Comparison of ENCODE assay signal across 8 cellular contexts in the genomic region with DNA sequence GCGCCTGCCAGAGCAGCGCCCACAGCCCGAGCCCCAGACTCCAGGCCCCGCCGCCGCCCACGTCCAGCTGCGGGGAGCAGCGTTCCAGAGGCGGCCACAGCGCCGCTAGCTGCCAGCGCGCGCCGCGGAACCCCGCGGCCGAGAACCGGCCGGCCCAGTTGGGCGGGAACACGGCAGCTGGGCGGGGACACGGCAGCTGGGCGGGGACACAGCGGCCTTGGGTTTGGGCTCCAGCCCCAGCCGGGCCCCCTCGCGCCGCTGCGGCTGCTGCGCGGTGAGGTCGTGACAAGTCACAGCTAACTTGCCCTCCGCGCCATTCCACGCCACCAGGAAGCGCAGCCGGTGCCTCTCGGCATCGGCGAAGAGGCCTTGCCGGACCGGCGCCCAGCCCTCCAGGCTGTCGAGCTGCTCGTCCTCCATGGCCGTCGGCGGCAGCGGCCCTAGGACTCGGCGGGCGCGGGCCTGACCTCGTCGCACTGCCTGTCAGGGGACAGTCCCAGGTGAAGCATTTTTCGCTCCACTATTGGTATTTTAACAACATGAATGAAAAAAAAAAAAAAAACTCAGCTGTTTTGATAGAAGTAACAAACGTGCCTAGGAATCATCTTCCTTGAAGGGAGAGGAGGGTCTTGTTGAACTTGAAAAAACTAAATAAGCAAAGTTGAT. TPM values are rescaled to one million over a fixed set of nuclear protein-coding genes. Genes with fewer than 3 reads are reported as not detected.
A peak's percentile ranks its signal among the peaks of the same experiment; 100 is the strongest.
DNase-seq lines count a peak whose midpoint lies in the region; ATAC-seq, FAIRE-seq and TF ChIP-seq lines count a peak whose summit lies in the region.
"Not testable (repeated sequence)": the region's sequence is repeated elsewhere in the genome, so short reads cannot be mapped to it uniquely, and the experiment has no call there.

No MANE protein-coding gene starts in this region.

- H3K79me2 ChIP-seq in mammary epithelial cell (ENCODE audit: insufficient read depth, low read length), result not testable (repeated sequence)

- intact Hi-C loops in mammary epithelial cell (cut with micrococcal nuclease); posterior vena cava (cut with DNase I): not testable (repeated sequence)

- WGBS in mammary epithelial cell (ENCODE audit: low coverage, missing lambda C conversion rate), result 0% methylated on average over 8 of the region's 61 CpGs
- WGBS in iPS DF 6.9 (ENCODE audit: insufficient coverage, insufficient read length), result no CpG with 5 or more reads among the region's 61 CpGs

- not testable (repeated sequence) for H3K9me3 Mint-ChIP-seq in activated CD4-positive, alpha-beta T cell treated with anti-CD3 and anti-CD28 coated beads, Interleukin-2, amount 10 ng/mL, durations not matched to agents 7 days and 5 days; stimulated activated naive CD8-positive, alpha-beta T cell treated with anti-CD3 and anti-CD28 coated beads, Interleukin-15, amount 100 ng/mL, for 72 hours

- not testable (repeated sequence) for H3K27ac ChIP-seq in mammary epithelial cell (ENCODE audit: insufficient read depth, low read depth, low read length); iPS DF 6.9 (ENCODE audit: low read length)

- H3K4me3 ChIP-seq in GM06990 (replicated peaks; ENCODE audit: low read depth, low read length) (peak overlapping the region; percentile 45), H7 (ENCODE audit: insufficient read depth, low read depth, low read length) (peak overlapping the region; percentile 33), mammary epithelial cell (replicated peaks in 1 of 3; ENCODE audit: insufficient read depth in 1 of 3, low read depth in 2 of 3, low read length in 3 of 3) (peak overlapping the region; percentile 36 to 49 (median 38)), iPS DF 6.9 (ENCODE audit: low read length) (peak overlapping the region; percentile 24; the same call in 1 of the 2 replicates)

- H3K9me3 ChIP-seq in mammary epithelial cell (replicated peaks; ENCODE audit: insufficient read depth, low read length); iPS DF 6.9 (ENCODE audit: control insufficient read depth, insufficient read depth, low read length): not testable (repeated sequence)

- H3K9ac ChIP-seq in mammary epithelial cell (ENCODE audit: insufficient read depth, low read length), result not testable (repeated sequence)

- not testable (repeated sequence) for H3K27me3 Mint-ChIP-seq in activated CD4-positive, alpha-beta T cell treated with anti-CD3 and anti-CD28 coated beads, Interleukin-2, amount 10 ng/mL, durations not matched to agents 7 days and 5 days; stimulated activated naive CD8-positive, alpha-beta T cell treated with anti-CD3 and anti-CD28 coated beads, Interleukin-15, amount 100 ng/mL, for 72 hours

- not testable (repeated sequence) for H3K4me1 Mint-ChIP-seq in activated CD4-positive, alpha-beta T cell treated with anti-CD3 and anti-CD28 coated beads, Interleukin-2, amount 10 ng/mL, durations not matched to agents 7 days and 5 days; stimulated activated naive CD8-positive, alpha-beta T cell treated with anti-CD3 and anti-CD28 coated beads, Interleukin-15, amount 100 ng/mL, for 72 hours

- peak overlapping the region; percentile 62 for H3K27ac Mint-ChIP-seq in activated CD4-positive, alpha-beta T cell treated with anti-CD3 and anti-CD28 coated beads, Interleukin-2, amount 10 ng/mL, durations not matched to agents 7 days and 5 days
- peak overlapping the region in 1 of 2 donors; percentile 46 for H3K27ac Mint-ChIP-seq in stimulated activated naive CD8-positive, alpha-beta T cell treated with anti-CD3 and anti-CD28 coated beads, Interleukin-15, amount 100 ng/mL, for 72 hours

- BruUV-seq in mammary epithelial cell (replicated peaks; lab: Mats Ljungman, UMichigan), result TSS peak; percentile 75

- in situ Hi-C loops in mammary epithelial cell (cut with MboI; ENCODE audit: low sequenced_read_pairs in 2 of 2), result not testable (repeated sequence)

- not testable (repeated sequence) for H4K20me1 ChIP-seq in mammary epithelial cell (ENCODE audit: insufficient read depth, low read length)

- dilution Hi-C loops in mammary epithelial cell (cut with HindIII; ENCODE audit: low sequenced_read_pairs), result not testable (repeated sequence)

- peak; percentile 95 for FAIRE-seq in HTR-8/SVneo (lab: Jason Lieb, UNC)

- not testable (repeated sequence) for H3K27me3 ChIP-seq in GM06990 (replicated peaks; ENCODE audit: control insufficient read depth, insufficient read depth, low read length); H7 (ENCODE audit: control insufficient read depth, insufficient read depth, low read length); mammary epithelial cell (ENCODE audit: insufficient read depth, low read length); iPS DF 6.9 (ENCODE audit: control insufficient read depth, insufficient read depth, low read length)

- H3K4me1 ChIP-seq in mammary epithelial cell (ENCODE audit: insufficient read depth, low read length); iPS DF 6.9 (ENCODE audit: control insufficient read depth, insufficient read depth, low read length): not testable (repeated sequence)

- H3K36me3 ChIP-seq in GM06990 (ENCODE audit: control insufficient read depth, insufficient read depth, low read length); H7 (replicated peaks; ENCODE audit: control insufficient read depth, insufficient read depth, low read length); mammary epithelial cell (ENCODE audit: insufficient read depth, low read length); iPS DF 6.9 (ENCODE audit: control insufficient read depth, insufficient read depth, low read length): not testable (repeated sequence)

- TF ChIP-seq CTCF in GM06990 (IDR thresholded peaks at IDR 0.05; ENCODE audit: insufficient read depth, low read length, poor library complexity, severe bottlenecking); mammary epithelial cell (conservative IDR thresholded peaks at IDR 0.05 in 1 of 2, IDR thresholded peaks at IDR 0.05 in 1 of 2; ENCODE audit: extremely low read depth in 1 of 2, insufficient read depth in 1 of 2, low read depth in 1 of 2, low read length in 2 of 2): not testable (repeated sequence)

- H2AFZ ChIP-seq in mammary epithelial cell (ENCODE audit: low read depth, low read length), result peak overlapping the region; percentile 69

- DNase-seq in GM06990 (ENCODE audit: extremely low read depth, insufficient read length); H7; HTR-8/SVneo (ENCODE audit: insufficient read length, low spot score); iPS DF 6.9 (ENCODE audit: low read depth, low spot score): not testable (repeated sequence)
- DNase-seq in activated CD4-positive, alpha-beta T cell treated with anti-CD3 and anti-CD28 coated beads, Interleukin-2, amount 10 ng/mL, durations not matched to agents 7 days and 5 days, result peak; percentile 20
- DNase-seq in mammary epithelial cell (peak; percentile 2), posterior vena cava (ENCODE audit: low spot score) (peak; percentile 86)
- peak; percentile 79 to 88 for DNase-seq in stimulated activated naive CD8-positive, alpha-beta T cell treated with anti-CD3 and anti-CD28 coated beads, Interleukin-15, amount 100 ng/mL, for 72 hours

- POLR2A ChIA-PET in activated CD4-positive, alpha-beta T cell treated with anti-CD3 and anti-CD28 coated beads, Interleukin-2, amount 10 ng/mL, durations not matched to agents 7 days and 5 days (lab: Charles Lee), result not testable (repeated sequence)

- CTCF ChIA-PET in activated CD4-positive, alpha-beta T cell treated with anti-CD3 and anti-CD28 coated beads, Interleukin-2, amount 10 ng/mL, durations not matched to agents 7 days and 5 days (lab: Charles Lee); mammary epithelial cell (lab: Charles Lee; ENCODE audit: low non-redundant PET): not testable (repeated sequence)

- peak overlapping the region; percentile 57 for H3K4me3 Mint-ChIP-seq in activated CD4-positive, alpha-beta T cell treated with anti-CD3 and anti-CD28 coated beads, Interleukin-2, amount 10 ng/mL, durations not matched to agents 7 days and 5 days
- H3K4me3 Mint-ChIP-seq in stimulated activated naive CD8-positive, alpha-beta T cell treated with anti-CD3 and anti-CD28 coated beads, Interleukin-15, amount 100 ng/mL, for 72 hours, result peak overlapping the region; percentile 63 to 69

- H3K36me3 Mint-ChIP-seq in activated CD4-positive, alpha-beta T cell treated with anti-CD3 and anti-CD28 coated beads, Interleukin-2, amount 10 ng/mL, durations not matched to agents 7 days and 5 days (ENCODE audit: low read depth), result not testable (repeated sequence)

- ATAC-seq in stimulated activated naive CD8-positive, alpha-beta T cell treated with anti-CD3 and anti-CD28 coated beads, Interleukin-15, amount 100 ng/mL, for 72 hours, result peak; percentile 94

- peak overlapping the region; percentile 42 for H3K4me2 ChIP-seq in mammary epithelial cell (ENCODE audit: insufficient read depth, low read depth, low read length)

RNA-seq across cellular contexts. Expression of a gene that starts 56.6 kb away (rescaled TPM):
- 0.80 and 0.81 TPM in 2 replicates for total RNA-seq in H7 (2014; rRNA removed; shearing (Covaris generic))
- total RNA-seq in activated CD4-positive, alpha-beta T cell treated with anti-CD3 and anti-CD28 coated beads, Interleukin-2, amount 10 ng/mL, durations not matched to agents 7 days and 5 days, result 1 to 10 TPM; 8.1 to 9.2 TPM
- total RNA-seq in mammary epithelial cell (1 to 10 TPM; 2.0 to 3.8 TPM), posterior vena cava (10 to 100 TPM; 11.9 to 19.4 TPM)
- polyA plus RNA-seq in mammary epithelial cell, result 0.26 TPM
- polyA minus RNA-seq in mammary epithelial cell, result 2.0 TPM
